1 cellular context compared by ENCODE assay signal in the genomic region with DNA sequence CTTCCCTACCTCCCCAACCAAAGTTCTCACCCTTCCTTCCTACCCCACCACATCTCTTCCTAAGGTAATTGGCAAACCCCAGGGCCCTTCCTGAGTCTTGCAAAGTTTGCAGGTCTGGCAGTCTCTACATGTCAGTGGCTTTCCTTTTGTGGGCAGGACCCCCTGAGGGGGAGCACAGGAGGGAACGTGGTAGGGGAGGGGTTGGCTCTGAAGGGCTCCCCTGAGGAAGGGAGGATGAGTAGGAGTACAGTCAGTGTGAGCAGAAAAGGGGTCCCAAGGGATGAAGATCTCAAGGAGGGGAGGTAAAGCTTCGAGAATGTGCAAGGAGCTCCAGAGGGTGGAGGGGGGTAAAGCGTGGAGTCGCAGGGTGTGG.
TF ChIP-seq lines count a peak whose summit lies in the region.

No MANE protein-coding gene starts in this region.

TF ChIP-seq in HepG2, 621 proteins besides CTCF, POLR2A, EP300 and RAD21 (continued from another document):
- TF ChIP-seq, protein P1, sequence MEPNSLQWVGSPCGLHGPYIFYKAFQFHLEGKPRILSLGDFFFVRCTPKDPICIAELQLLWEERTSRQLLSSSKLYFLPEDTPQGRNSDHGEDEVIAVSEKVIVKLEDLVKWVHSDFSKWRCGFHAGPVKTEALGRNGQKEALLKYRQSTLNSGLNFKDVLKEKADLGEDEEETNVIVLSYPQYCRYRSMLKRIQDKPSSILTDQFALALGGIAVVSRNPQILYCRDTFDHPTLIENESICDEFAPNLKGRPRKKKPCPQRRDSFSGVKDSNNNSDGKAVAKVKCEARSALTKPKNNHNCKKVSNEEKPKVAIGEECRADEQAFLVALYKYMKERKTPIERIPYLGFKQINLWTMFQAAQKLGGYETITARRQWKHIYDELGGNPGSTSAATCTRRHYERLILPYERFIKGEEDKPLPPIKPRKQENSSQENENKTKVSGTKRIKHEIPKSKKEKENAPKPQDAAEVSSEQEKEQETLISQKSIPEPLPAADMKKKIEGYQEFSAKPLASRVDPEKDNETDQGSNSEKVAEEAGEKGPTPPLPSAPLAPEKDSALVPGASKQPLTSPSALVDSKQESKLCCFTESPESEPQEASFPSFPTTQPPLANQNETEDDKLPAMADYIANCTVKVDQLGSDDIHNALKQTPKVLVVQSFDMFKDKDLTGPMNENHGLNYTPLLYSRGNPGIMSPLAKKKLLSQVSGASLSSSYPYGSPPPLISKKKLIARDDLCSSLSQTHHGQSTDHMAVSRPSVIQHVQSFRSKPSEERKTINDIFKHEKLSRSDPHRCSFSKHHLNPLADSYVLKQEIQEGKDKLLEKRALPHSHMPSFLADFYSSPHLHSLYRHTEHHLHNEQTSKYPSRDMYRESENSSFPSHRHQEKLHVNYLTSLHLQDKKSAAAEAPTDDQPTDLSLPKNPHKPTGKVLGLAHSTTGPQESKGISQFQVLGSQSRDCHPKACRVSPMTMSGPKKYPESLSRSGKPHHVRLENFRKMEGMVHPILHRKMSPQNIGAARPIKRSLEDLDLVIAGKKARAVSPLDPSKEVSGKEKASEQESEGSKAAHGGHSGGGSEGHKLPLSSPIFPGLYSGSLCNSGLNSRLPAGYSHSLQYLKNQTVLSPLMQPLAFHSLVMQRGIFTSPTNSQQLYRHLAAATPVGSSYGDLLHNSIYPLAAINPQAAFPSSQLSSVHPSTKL (CRISPR knock-in tag; IDR thresholded peaks at IDR 0.05): no peak
- TF ChIP-seq USF2 (IDR thresholded peaks at IDR 0.05; ENCODE audit: low read depth, low read length): no peak
- no peak for TF ChIP-seq USF2 (CRISPR knock-in tag; IDR thresholded peaks at IDR 0.05; ENCODE audit: borderline replicate concordance)
- TF ChIP-seq SATB2 (CRISPR knock-in tag; IDR thresholded peaks at IDR 0.05): no peak
- TF ChIP-seq ZNF121 (CRISPR knock-in tag; IDR thresholded peaks at IDR 0.05): no peak
- TF ChIP-seq NR2C2 (CRISPR knock-in tag; IDR thresholded peaks at IDR 0.05; ENCODE audit: borderline replicate concordance): no peak
- no peak for TF ChIP-seq ZNF672 (CRISPR knock-in tag; IDR thresholded peaks at IDR 0.05)
- no peak for TF ChIP-seq ZNF777 (CRISPR knock-in tag; IDR thresholded peaks at IDR 0.05)
- TF ChIP-seq ZNF230 (CRISPR knock-in tag; IDR thresholded peaks at IDR 0.05): no peak
- no peak for TF ChIP-seq FOXP1 (IDR thresholded peaks at IDR 0.05)
- TF ChIP-seq FOXP1 (CRISPR knock-in tag; IDR thresholded peaks at IDR 0.05): no peak
- TF ChIP-seq, protein P2, sequence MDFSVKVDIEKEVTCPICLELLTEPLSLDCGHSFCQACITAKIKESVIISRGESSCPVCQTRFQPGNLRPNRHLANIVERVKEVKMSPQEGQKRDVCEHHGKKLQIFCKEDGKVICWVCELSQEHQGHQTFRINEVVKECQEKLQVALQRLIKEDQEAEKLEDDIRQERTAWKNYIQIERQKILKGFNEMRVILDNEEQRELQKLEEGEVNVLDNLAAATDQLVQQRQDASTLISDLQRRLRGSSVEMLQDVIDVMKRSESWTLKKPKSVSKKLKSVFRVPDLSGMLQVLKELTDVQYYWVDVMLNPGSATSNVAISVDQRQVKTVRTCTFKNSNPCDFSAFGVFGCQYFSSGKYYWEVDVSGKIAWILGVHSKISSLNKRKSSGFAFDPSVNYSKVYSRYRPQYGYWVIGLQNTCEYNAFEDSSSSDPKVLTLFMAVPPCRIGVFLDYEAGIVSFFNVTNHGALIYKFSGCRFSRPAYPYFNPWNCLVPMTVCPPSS (IDR thresholded peaks at IDR 0.05): no peak
- no peak for TF ChIP-seq ERF (CRISPR knock-in tag; IDR thresholded peaks at IDR 0.05)
- no peak for TF ChIP-seq ZNF644 (CRISPR knock-in tag; IDR thresholded peaks at IDR 0.05; ENCODE audit: low read depth)
- TF ChIP-seq DMTF1 (CRISPR knock-in tag; IDR thresholded peaks at IDR 0.05): no peak
- TF ChIP-seq YEATS4 (CRISPR knock-in tag; IDR thresholded peaks at IDR 0.05; ENCODE audit: borderline replicate concordance): no peak
